ENCODE assay signal across 8 cellular contexts in the genomic region with DNA sequence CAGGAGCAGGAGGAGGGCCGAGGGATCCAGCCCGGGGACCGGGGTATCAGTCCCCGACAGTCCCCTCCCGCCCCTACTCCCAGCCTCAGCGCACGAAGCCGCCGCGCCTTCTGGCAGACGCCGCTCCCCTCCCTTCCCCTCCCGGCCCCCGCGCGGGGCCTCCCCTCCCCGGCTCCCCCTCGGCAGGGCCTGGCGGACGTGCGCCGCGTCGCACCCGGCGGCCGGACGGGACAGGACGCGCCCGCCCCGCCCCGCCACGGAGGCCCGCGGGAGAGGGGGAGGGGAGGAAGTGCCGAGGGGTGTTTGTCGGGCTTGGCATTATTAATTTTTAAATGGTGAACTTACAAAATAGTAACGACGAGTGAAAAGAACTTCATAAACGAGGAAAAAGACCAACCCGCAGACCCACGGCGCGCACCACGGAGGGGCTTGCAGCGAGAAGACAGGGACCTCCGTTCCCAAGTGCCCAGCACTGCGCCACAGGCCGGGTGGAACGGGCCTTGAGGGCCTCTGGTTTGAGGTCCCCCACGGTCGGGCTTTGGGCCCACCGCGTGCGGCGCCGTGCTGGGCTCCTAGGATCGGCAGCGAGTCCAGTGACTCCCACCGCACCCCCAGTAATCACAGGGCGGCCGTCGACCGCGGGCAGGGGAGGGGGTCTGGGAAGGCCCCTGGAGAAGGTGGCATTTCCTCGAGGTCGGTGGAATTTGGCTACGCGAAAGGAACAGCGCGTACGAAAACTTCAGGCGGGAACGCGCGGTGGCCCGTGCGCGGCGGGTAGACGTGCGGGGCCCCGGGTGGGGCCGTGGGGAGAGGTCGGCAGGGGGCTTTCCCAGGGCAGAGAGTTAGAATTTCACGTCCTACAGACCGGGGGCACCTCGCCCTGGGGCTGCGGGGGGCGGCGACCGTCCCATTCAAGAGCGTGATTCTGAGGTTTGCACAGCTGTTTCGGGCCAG. TPM values are rescaled to one million over a fixed set of nuclear protein-coding genes. Genes with fewer than 3 reads are reported as not detected.
A peak's percentile ranks its signal among the peaks of the same experiment; 100 is the strongest.
DNase-seq lines count a peak whose midpoint lies in the region; ATAC-seq and TF ChIP-seq lines count a peak whose summit lies in the region.

No MANE protein-coding gene starts in this region.

- peak overlapping the region; percentile 75 for H3K4me3 ChIP-seq in AG09309 (ENCODE audit: control insufficient read depth, low read depth, low read length)
- H3K4me3 ChIP-seq in SK-N-MC = peak overlapping the region; percentile 94
- H3K4me3 ChIP-seq in adrenal gland = peak overlapping the region in 3 of 4 donors; percentile 34 to 96 (median 96)
- peak overlapping the region; percentile 65 for H3K4me3 ChIP-seq in trophoblast cell (ENCODE audit: low read depth, low read length)

- H3K36me3 ChIP-seq in SK-N-MC (ENCODE audit: insufficient read depth, low read length) (peaks cover 21% of the 10 kb centered on the region; the same call in 1 of the 2 replicates), adrenal gland (replicated peaks in 1 of 2) (peaks cover 0 to 23% of the 10 kb centered on the region in 2 donors), trophoblast cell (ENCODE audit: control insufficient read depth in 1 of 2, insufficient read depth in 2 of 2, low read length in 2 of 2) (peaks cover 24% of the 10 kb centered on the region in 2 experiments)

- no peak overlapping the region for H3K23ac ChIP-seq in trophoblast cell (ENCODE audit: low read length)

- TF ChIP-seq CTCF in AG09309 (IDR thresholded peaks at IDR 0.05; ENCODE audit: control insufficient read depth, insufficient read depth, low read depth, low read length, missing control alignments) (no peak), adrenal gland (IDR thresholded peaks at IDR 0.05) (peak in 2 of 6 experiments; percentile 9 to 45)

- H3K79me1 ChIP-seq in trophoblast cell (ENCODE audit: low read length) = peaks cover 37% of the 10 kb centered on the region

- ATAC-seq in GM18868 (IDR thresholded peaks at IDR 0.05; ENCODE audit: unreplicated experiment) (peak; percentile 28), HG03354 (IDR thresholded peaks at IDR 0.05; ENCODE audit: poor library complexity, severe bottlenecking, unreplicated experiment) (peak; percentile 3), left cardiac atrium (peak; percentile 52 to 58)

- peak overlapping the region; percentile 97 for H3K18ac ChIP-seq in trophoblast cell (ENCODE audit: low read length)

- H3K9me3 ChIP-seq in SK-N-MC (ENCODE audit: low read depth, low read length) (no peaks in the 10 kb centered on the region), adrenal gland (replicated peaks in 1 of 3) (no peaks in the 10 kb centered on the region), trophoblast cell (ENCODE audit: insufficient read depth, low read depth, low read length) (no peaks in the 10 kb centered on the region)

- H2AFZ ChIP-seq in trophoblast cell (ENCODE audit: insufficient read depth, low read length, poor library complexity) = peak overlapping the region; percentile 91

- H4K12ac ChIP-seq in trophoblast cell (ENCODE audit: low read depth, low read length) = peak overlapping the region; percentile 95

- H3K9ac ChIP-seq in SK-N-MC (ENCODE audit: insufficient read length) (peak overlapping the region; percentile 27), trophoblast cell (ENCODE audit: low read length) (peak overlapping the region; percentile 49)

- H4K8ac ChIP-seq in trophoblast cell (ENCODE audit: low read depth, low read length) = peak overlapping the region; percentile 96

- H2AK5ac ChIP-seq in trophoblast cell (ENCODE audit: low read length) = peak overlapping the region; percentile 95

- no peak for DNase-seq in AG09309 (ENCODE audit: low read depth)
- no peak for DNase-seq in SK-N-MC (ENCODE audit: low read depth, low spot score)
- peak; percentile 79 to 89 (median 87) for DNase-seq in adrenal gland
- peak; percentile 87 for DNase-seq in left cardiac atrium
- peak; percentile 45 to 69 for DNase-seq in trophoblast cell
- no peak for DNase-seq in NCI-H1048 (lab: John Stamatoyannopoulos, UW)

- intact Hi-C loops in adrenal gland (cut with DNase I) = no loop called here
- intact Hi-C loops in left cardiac atrium (cut with DNase I) = loop anchor here in 1 of 2 donors (10.0 kb wide), 1 partner anchor 104 kb away; the partner anchor contains the start of gene TMBIM1

- peaks cover 21% of the 10 kb centered on the region for H3K79me2 ChIP-seq in trophoblast cell (ENCODE audit: control insufficient read depth, insufficient read depth, low read length, poor library complexity)

- H3K4me2 ChIP-seq in trophoblast cell (ENCODE audit: low read length) = peak overlapping the region; percentile 71

- WGBS in adrenal gland, 4 donors = 0 to 4% (median 1%) methylated on average over 21 to 95 of the region's 95 CpGs
- WGBS in trophoblast cell (ENCODE audit: extremely low coverage, insufficient coverage, insufficient read length) = no CpG with 5 or more reads among the region's 95 CpGs

- H2BK12ac ChIP-seq in trophoblast cell (ENCODE audit: low read length) = peak overlapping the region; percentile 89

- peak overlapping the region; percentile 89 for H2BK5ac ChIP-seq in trophoblast cell (ENCODE audit: low read depth, low read length, poor library complexity)

- H3K4ac ChIP-seq in trophoblast cell (ENCODE audit: low read depth, low read length) = peak overlapping the region; percentile 63

- H2BK120ac ChIP-seq in trophoblast cell (ENCODE audit: insufficient read depth, low read length, poor library complexity) = peak overlapping the region; percentile 98

- H3K27ac ChIP-seq in SK-N-MC (peak overlapping the region; percentile 97), adrenal gland (peak overlapping the region; percentile 94 to 100 (median 98)), trophoblast cell (ENCODE audit: low read depth, low read length) (peak overlapping the region; percentile 86)

- peak in 1 of 2 donors; percentile 36 for TF ChIP-seq POLR2A in adrenal gland (IDR thresholded peaks at IDR 0.05)

- H4K91ac ChIP-seq in trophoblast cell (ENCODE audit: low read depth, low read length) = peak overlapping the region; percentile 99

- H3K4me1 ChIP-seq in adrenal gland (replicated peaks in 1 of 2) = peaks cover 24 to 46% of the 10 kb centered on the region in 2 donors
- H3K4me1 ChIP-seq in trophoblast cell (ENCODE audit: control insufficient read depth in 1 of 2, insufficient read depth in 2 of 2, low read length in 2 of 2) = peaks cover 18 to 26% of the 10 kb centered on the region in 2 experiments

- H3K27me3 ChIP-seq in adrenal gland (no peaks in the 10 kb centered on the region), trophoblast cell (ENCODE audit: insufficient read depth, low read length) (no peaks in the 10 kb centered on the region)

- peak overlapping the region; percentile 96 for H3K14ac ChIP-seq in trophoblast cell (ENCODE audit: low read length)

RNA-seq across cellular contexts. Expression of gene CTDSP1, which starts 1.0 kb away (rescaled TPM):
- total RNA-seq in adrenal gland (100 to 1,000 TPM in 6 of 8 donors, 10 to 100 TPM in 2; 62.7 to 161 (median 124) TPM), left cardiac atrium (100 to 1,000 TPM; 101 to 106 TPM)
- polyA plus RNA-seq in adrenal gland = 100 to 1,000 TPM in 1 of 3 donors, 10 to 100 TPM in 2; 34.0 to 119 (median 98.9) TPM
- 37.9 and 39.2 TPM in 2 replicates for polyA plus RNA-seq in trophoblast cell (2013)

RNA-seq across cellular contexts. Expression of gene SLC11A1, which starts 16.6 kb away (rescaled TPM):
- total RNA-seq in adrenal gland = 10 to 100 TPM in 7 of 8 donors, 1 to 10 TPM in 1; 6.2 to 83.6 (median 40.0) TPM
- polyA plus RNA-seq in adrenal gland = 10 to 100 TPM in 2 of 3 donors, 1 to 10 TPM in 1; 6.3 to 89.9 (median 31.8) TPM
- total RNA-seq in left cardiac atrium = 10 to 100 TPM in 1 of 2 donors, 1 to 10 TPM in 1; 8.5 to 16.1 TPM
- 0.05 and 0.06 TPM in 2 replicates for polyA plus RNA-seq in trophoblast cell (2013)

RNA-seq across cellular contexts. Expression of gene VIL1, which starts 20.2 kb away (rescaled TPM):
- total RNA-seq in adrenal gland = under 1 TPM in 2 of 8 donors, not detected in 6; 0.47 to 0.53 TPM
- polyA plus RNA-seq in adrenal gland = under 1 TPM; 0.09 to 0.40 (median 0.10) TPM
- total RNA-seq in left cardiac atrium = not detected
- 0.16 and 0.17 TPM in 2 replicates for polyA plus RNA-seq in trophoblast cell (2013)

RNA-seq across cellular contexts. Expression of gene CATIP, which starts 42.1 kb away (rescaled TPM):
- total RNA-seq in adrenal gland (1 to 10 TPM in 1 of 8 donors, under 1 TPM in 3, not detected in 4; 0.46 to 3.2 (median 0.57) TPM), left cardiac atrium (not detected)
- 1 to 10 TPM in 1 of 3 donors, under 1 TPM in 2; 0.11 to 2.4 (median 0.27) TPM for polyA plus RNA-seq in adrenal gland
- 0.14 and 0.17 TPM in 2 replicates for polyA plus RNA-seq in trophoblast cell (2013)

Comparison
In these comparisons a context has a peak if more than half of its experiments do, and no peak if none do; other contexts are left out.
1. DNase-seq: peak in adrenal gland (7 of 7), left cardiac atrium (single experiment) and trophoblast cell (2 of 2); none in AG09309 (single experiment), SK-N-MC (single experiment) and NCI-H1048 (single experiment).
2. ATAC-seq: peak in every context shown above with its lines; median percentile 55 in left cardiac atrium; 28 in GM18868; 3 in HG03354.
3. Peak in every context shown above with its lines, with median percentiles within 50 percentile points of each other: H3K4me3 ChIP-seq and H3K27ac ChIP-seq.